22 cellular contexts compared by ENCODE assay signal in the genomic region with DNA sequence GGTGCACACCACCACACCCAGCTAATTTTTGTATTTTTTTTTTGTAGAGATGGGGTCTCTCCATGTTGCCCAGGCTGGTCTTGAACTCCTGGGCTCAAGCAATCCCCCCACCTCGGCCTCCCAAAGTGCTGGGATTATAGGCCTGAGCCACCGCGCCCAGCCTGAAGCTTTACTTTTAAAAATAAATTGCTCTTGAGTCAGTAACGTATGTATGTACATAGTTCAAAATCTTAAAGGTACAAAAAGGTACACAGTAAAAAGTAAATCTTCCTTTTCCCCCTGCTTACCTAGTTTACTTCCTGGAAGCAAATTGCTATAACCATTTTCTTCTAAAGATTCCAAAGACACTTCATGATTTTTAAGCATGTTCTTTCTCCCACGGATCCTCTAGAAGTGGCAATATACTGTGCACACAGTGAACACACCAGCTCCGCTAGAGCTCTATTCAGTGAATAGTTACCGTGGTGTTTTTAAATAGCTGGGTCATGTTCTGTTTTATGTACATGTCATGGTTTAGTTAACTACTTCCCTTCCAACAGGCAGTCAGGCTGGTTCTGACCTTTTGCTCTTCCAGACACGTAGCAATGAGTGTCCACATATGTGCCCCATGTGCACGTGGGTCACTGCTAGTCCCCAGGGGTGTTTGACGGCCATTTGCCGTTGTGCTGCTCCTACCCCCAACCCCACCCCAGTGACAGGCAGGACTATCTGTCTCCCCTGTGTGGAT.
DNase-seq lines count a peak whose midpoint lies in the region; ATAC-seq, FAIRE-seq and TF ChIP-seq lines count a peak whose summit lies in the region.
"Had no signal": no experiment of that assay in that cellular context is flagged by ENCODE, and none has a peak within 500 bp of the region (broad histone marks: within the 10 kb centered on the region; RNA-seq: fewer than 3 reads in every experiment).

No MANE protein-coding gene starts in this region.

- FAIRE-seq in HepG2 (lab: Jason Lieb, UNC) = no peak
- FAIRE-seq: astrocyte, D721Med, pancreas had no signal

- no peak overlapping the region for H3K4me3 Mint-ChIP-seq in memory B cell
- H3K4me3 Mint-ChIP-seq: activated T-cell treated with anti-CD3 and anti-CD28 coated beads, Interleukin-2, amount 50 U/mL, for 4 hours; immature natural killer cell had no signal

- peaks cover 31% of the 10 kb centered on the region for H3K4me1 ChIP-seq in HepG2 (ENCODE audit: insufficient read depth, low read length)
- H3K4me1 ChIP-seq in aorta (ENCODE audit: control insufficient read depth in 1 of 2, insufficient read depth in 2 of 2, low read length in 2 of 2) = peaks cover 0 to 4% of the 10 kb centered on the region in 2 donors
- H3K4me1 ChIP-seq: pancreas had no signal

- H3K27me3 Mint-ChIP-seq in memory B cell = no peaks in the 10 kb centered on the region

- H2AFZ ChIP-seq in HepG2 (ENCODE audit: low read length) = no peak overlapping the region

- in situ Hi-C loops in HepG2 (cut with HindIII; ENCODE audit: extremely low pct_ligation_motif_present, low pct_unique_long_range_greater_than_20kb) = no loop called here
- in situ Hi-C loops in brain microvascular endothelial cell (cut with HindIII; ENCODE audit: low pct_ligation_motif_present, low sequenced_read_pairs) = no loop called here

- H3K9me3 Mint-ChIP-seq in memory B cell = no peaks in the 10 kb centered on the region
- H3K9me3 Mint-ChIP-seq: activated T-cell treated with anti-CD3 and anti-CD28 coated beads, Interleukin-2, amount 50 U/mL, for 4 hours; immature natural killer cell had no signal

- DNase-seq in NCI-H2029 (lab: John Stamatoyannopoulos, UW) (peak; percentile 27), NCI-H2029 treated with DMSO at 0.1 percent for 48 hours (lab: John Stamatoyannopoulos, UW) (no peak), LNCaP clone FGC (ENCODE audit: low read depth) (peak; percentile 85), amniotic epithelial cell (ENCODE audit: low read depth) (peak; percentile 23), memory B cell (ENCODE audit: low spot score in 2 of 2) (no peak), HepG2 (ENCODE audit: low spot score) (no peak), aorta (no peak), brain microvascular endothelial cell (no peak)
- DNase-seq: activated naive CD4-positive, alpha-beta T cell treated with Interleukin-2 at 50 U/mL for 16 hours; activated T-cell treated with anti-CD3 and anti-CD28 coated beads, Interleukin-2, amount 50 U/mL, for 4 hours; effector memory CD4-positive, alpha-beta T cell; head of caudate nucleus; immature natural killer cell; lower lobe of right lung; NCI-H1436; pancreas had no signal

- H3K4me3 ChIP-seq in LNCaP clone FGC (ENCODE audit: low read depth, low read length) = no peak overlapping the region
- H3K4me3 ChIP-seq in HepG2 (replicated peaks in 1 of 3; ENCODE audit: insufficient read depth in 1 of 3, low read depth in 2 of 3, low read length in 3 of 3) = no peak overlapping the region
- no peak overlapping the region for H3K4me3 ChIP-seq in aorta (ENCODE audit: low read length in 2 of 2)
- no peak overlapping the region for H3K4me3 ChIP-seq in brain microvascular endothelial cell (ENCODE audit: low read depth, low read length)
- H3K4me3 ChIP-seq: esophagus muscularis mucosa, lower lobe of right lung, pancreas, SK-N-MC, suprapubic skin had no signal

- peaks cover 2% of the 10 kb centered on the region for H3K36me3 Mint-ChIP-seq in memory B cell
- H3K36me3 Mint-ChIP-seq: immature natural killer cell had no signal

- peak overlapping the region; percentile 38 for H3K27ac Mint-ChIP-seq in memory B cell
- H3K27ac Mint-ChIP-seq: immature natural killer cell had no signal

- H3K27me3 ChIP-seq in HepG2 (ENCODE audit: control insufficient read depth in 1 of 2, insufficient read depth in 2 of 2, low read length in 2 of 2) = no peaks in the 10 kb centered on the region
- no peaks in the 10 kb centered on the region for H3K27me3 ChIP-seq in aorta (ENCODE audit: control insufficient read depth in 1 of 2, insufficient read depth in 2 of 2, low read length in 1 of 2)
- no peaks in the 10 kb centered on the region for H3K27me3 ChIP-seq in brain microvascular endothelial cell (replicated peaks)
- H3K27me3 ChIP-seq: esophagus muscularis mucosa, pancreas, suprapubic skin had no signal

- TF ChIP-seq CTCF in LNCaP clone FGC (IDR thresholded peaks at IDR 0.05; ENCODE audit: control insufficient read depth, extremely low read depth, insufficient read depth) (no peak), HepG2 (CRISPR knock-in tag; IDR thresholded peaks at IDR 0.05) (no peak), brain microvascular endothelial cell (IDR thresholded peaks at IDR 0.05; ENCODE audit: low read depth, low read length, missing control alignments) (no peak)

- POLR2A ChIA-PET in HepG2 (lab: Yijun Ruan, JAX) = no interaction called here

- intact Hi-C loops in HepG2 (cut with micrococcal nuclease; ENCODE audit: unreplicated experiment) (no loop called here), aorta (cut with DNase I) (no loop called here)

- 86% methylated on average over 11 of the region's 11 CpGs for WGBS in HepG2 (ENCODE audit: low lambda C conversion rate)
- 67 to 75% methylated on average over 11 of the region's 11 CpGs for WGBS in aorta, 2 donors

- no peak overlapping the region for H3K9ac ChIP-seq in HepG2 (ENCODE audit: insufficient read depth, low read depth, low read length)

- 0 out of 2 replicates have a peak, but pooled peaks cover 3% of the 10 kb centered on the region for H4K20me1 ChIP-seq in HepG2 (ENCODE audit: insufficient read depth, low read length)

- no peak overlapping the region for H3K4me2 ChIP-seq in HepG2 (ENCODE audit: low read depth, low read length)

- TF ChIP-seq RAD21 in HepG2 (CRISPR knock-in tag; IDR thresholded peaks at IDR 0.05) = no peak

- TF ChIP-seq EP300 in HepG2 (IDR thresholded peaks at IDR 0.05; ENCODE audit: low read depth in 2 of 2, low read length in 2 of 2) (no peak), HepG2 (CRISPR knock-in tag; IDR thresholded peaks at IDR 0.05; ENCODE audit: borderline replicate concordance) (no peak)

- no peaks in the 10 kb centered on the region; a peak in 1 of 5 replicates for H3K36me3 ChIP-seq in HepG2 (replicated peaks in 1 of 2; ENCODE audit: control insufficient read depth in 1 of 2, insufficient read depth in 2 of 2, low read length in 2 of 2)
- no peaks in the 10 kb centered on the region for H3K36me3 ChIP-seq in aorta (ENCODE audit: control insufficient read depth in 1 of 2, insufficient read depth in 2 of 2, low read length in 1 of 2)
- no peaks in the 10 kb centered on the region for H3K36me3 ChIP-seq in brain microvascular endothelial cell (replicated peaks)
- H3K36me3 ChIP-seq: esophagus muscularis mucosa, lower lobe of right lung, pancreas, suprapubic skin had no signal

- CTCF ChIA-PET in HepG2 (lab: Yijun Ruan, JAX; ENCODE audit: low intra/inter-chr PET ratio, low total read pairs) = no interaction called here

- H3K9me3 ChIP-seq in HepG2 (ENCODE audit: low read length) (no peaks in the 10 kb centered on the region), aorta (ENCODE audit: control insufficient read depth, low read length) (no peaks in the 10 kb centered on the region)
- H3K9me3 ChIP-seq: esophagus muscularis mucosa, lower lobe of right lung, pancreas, suprapubic skin had no signal

- peaks cover 10% of the 10 kb centered on the region for H3K79me2 ChIP-seq in HepG2 (ENCODE audit: insufficient read depth, low read length)

- H3K4me1 Mint-ChIP-seq in memory B cell = peaks cover 11% of the 10 kb centered on the region

- no peak for ATAC-seq in memory B cell (ENCODE audit: low read depth)
- ATAC-seq in HepG2 = no peak
- ATAC-seq in aorta (ENCODE audit: low FRiP score) = no peak
- ATAC-seq: activated T-cell treated with anti-CD3 and anti-CD28 coated beads, Interleukin-2, amount 50 U/mL, for 4 hours; Panc1; pancreas had no signal

- no TSS peak for BruUV-seq in HepG2 (replicated peaks; lab: Mats Ljungman, UMichigan)

- H3K27ac ChIP-seq in HepG2 (ENCODE audit: extremely low read length, insufficient read depth, low read length) (no peak overlapping the region), aorta (ENCODE audit: low read depth in 1 of 2, low read length in 2 of 2) (no peak overlapping the region), brain microvascular endothelial cell (no peak overlapping the region)
- H3K27ac ChIP-seq: esophagus muscularis mucosa, lower lobe of right lung, pancreas, SK-N-MC, suprapubic skin had no signal

- TF ChIP-seq POLR2A in HepG2 (IDR thresholded peaks at IDR 0.05; ENCODE audit: insufficient read depth in 1 of 2, low read depth in 2 of 2, low read length in 2 of 2) = no peak

TF ChIP-seq in HepG2, 621 proteins besides CTCF, POLR2A, EP300 and RAD21 (continues in another document):
- TF ChIP-seq REL (CRISPR knock-in tag; conservative IDR thresholded peaks at IDR 0.05) = no peak
- TF ChIP-seq, protein P1, sequence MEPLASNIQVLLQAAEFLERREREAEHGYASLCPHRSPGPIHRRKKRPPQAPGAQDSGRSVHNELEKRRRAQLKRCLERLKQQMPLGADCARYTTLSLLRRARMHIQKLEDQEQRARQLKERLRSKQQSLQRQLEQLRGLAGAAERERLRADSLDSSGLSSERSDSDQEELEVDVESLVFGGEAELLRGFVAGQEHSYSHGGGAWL (CRISPR knock-in tag; IDR thresholded peaks at IDR 0.05) = no peak

Comparison
In these comparisons a context has a peak if more than half of its experiments do, and no peak if none do; other contexts are left out.
1. DNase-seq: peak in NCI-H2029 (single experiment), LNCaP clone FGC (single experiment) and amniotic epithelial cell (single experiment); none in NCI-H2029 treated with DMSO at 0.1 percent for 48 hours (single experiment), memory B cell (0 of 2), HepG2 (single experiment), aorta (0 of 2) and brain microvascular endothelial cell (single experiment).